13 cellular contexts compared by ENCODE assay signal in genomic region chr5:88736494-88736893, GRCh38.
A peak's percentile ranks its signal among the peaks of the same experiment; 100 is the strongest.
DNase-seq lines count a peak whose midpoint lies in the region; ATAC-seq and TF ChIP-seq lines count a peak whose summit lies in the region.
"Had no signal": no experiment of that assay in that cellular context is flagged by ENCODE, and none has a peak within 500 bp of the region (broad histone marks: within the 10 kb centered on the region; RNA-seq: fewer than 3 reads in every experiment).

No MANE protein-coding gene starts in this region.

- CTCF ChIA-PET in PC-3 (lab: Charles Lee), result no interaction called here

- no peaks in the 10 kb centered on the region for H3K9me2 ChIP-seq in PC-3 (replicated peaks; ENCODE audit: low read length)
- H3K9me2 ChIP-seq: SK-N-SH had no signal

- no peaks in the 10 kb centered on the region for H3F3A ChIP-seq in PC-3 (ENCODE audit: low read length, unreplicated experiment)

- H3K36me3 ChIP-seq in PC-3 (ENCODE audit: low read depth, low read length) (no peaks in the 10 kb centered on the region), right atrium auricular region (peaks cover 2% of the 10 kb centered on the region)

- H3K27me3 Mint-ChIP-seq in stimulated activated naive B cell treated with anti-CD40 and anti-IgM and Interleukin-4, amounts not matched to agents 10 μg/mL and 1 μg/mL and 100 μg/mL, for 72 hours, result no peaks in the 10 kb centered on the region

- BruUV-seq in PC-3 (replicated peaks; lab: Mats Ljungman, UMichigan), result no TSS peak

- peaks cover 58 to 62% of the 10 kb centered on the region in 2 donors for H3K36me3 Mint-ChIP-seq in stimulated activated naive B cell treated with anti-CD40 and anti-IgM and Interleukin-4, amounts not matched to agents 10 μg/mL and 1 μg/mL and 100 μg/mL, for 72 hours
- H3K36me3 Mint-ChIP-seq: activated naive CD8-positive, alpha-beta T cell treated with anti-CD3 and anti-CD28 coated beads for 36 hours had no signal

- H3K9me3 Mint-ChIP-seq in stimulated activated naive B cell treated with anti-CD40 and anti-IgM and Interleukin-4, amounts not matched to agents 10 μg/mL and 1 μg/mL and 100 μg/mL, for 72 hours, result no peaks in the 10 kb centered on the region
- H3K9me3 Mint-ChIP-seq: activated CD4-positive, alpha-beta T cell treated with anti-CD3 and anti-CD28 coated beads, Interleukin-2, amount 10 ng/mL, durations not matched to agents 24 days and 14 days; activated naive CD8-positive, alpha-beta T cell treated with anti-CD3 and anti-CD28 coated beads for 36 hours had no signal

- no peak overlapping the region for H3K9ac ChIP-seq in PC-3 (ENCODE audit: low read length)
- H3K9ac ChIP-seq: SK-N-SH had no signal

- intact Hi-C loops in PC-3 (cut with micrococcal nuclease), result loop anchor here (10.0 kb wide), 1 partner anchor 1448 kb away; no protein-coding TSS in a partner anchor

- H2AFZ ChIP-seq in PC-3 (ENCODE audit: low read length), result no peak overlapping the region

- ATAC-seq in GM19035 (IDR thresholded peaks at IDR 0.05; ENCODE audit: unreplicated experiment) (peak; percentile 26), HG02623 (IDR thresholded peaks at IDR 0.05; ENCODE audit: unreplicated experiment) (peak; percentile 37), HG03520 (IDR thresholded peaks at IDR 0.05; ENCODE audit: unreplicated experiment) (peak; percentile 36), PC-3 (no peak)
- ATAC-seq in stimulated activated naive B cell treated with anti-CD40 and anti-IgM and Interleukin-4, amounts not matched to agents 10 μg/mL and 1 μg/mL and 100 μg/mL, for 72 hours (replicated peaks), result peak; percentile 33 to 55

- TF ChIP-seq CTCF in PC-3 (conservative IDR thresholded peaks at IDR 0.05; ENCODE audit: low read depth, low read length) (no peak), right atrium auricular region (IDR thresholded peaks at IDR 0.05) (no peak)

- H4K20me1 ChIP-seq in PC-3 (ENCODE audit: low read length), result no peaks in the 10 kb centered on the region

- no peak overlapping the region for H3K4me2 ChIP-seq in PC-3 (ENCODE audit: low read length)
- H3K4me2 ChIP-seq: SK-N-SH had no signal

- H3K4me1 ChIP-seq in PC-3 (ENCODE audit: insufficient read depth, low read length), result peaks cover 20% of the 10 kb centered on the region
- H3K4me1 ChIP-seq in right atrium auricular region, result peaks cover 0 to 30% of the 10 kb centered on the region in 2 donors

- H3K4me3 Mint-ChIP-seq in stimulated activated naive B cell treated with anti-CD40 and anti-IgM and Interleukin-4, amounts not matched to agents 10 μg/mL and 1 μg/mL and 100 μg/mL, for 72 hours, result peak overlapping the region in 1 of 2 donors; percentile 33
- H3K4me3 Mint-ChIP-seq: activated CD4-positive, alpha-beta T cell treated with anti-CD3 and anti-CD28 coated beads, Interleukin-2, amount 10 ng/mL, durations not matched to agents 24 days and 14 days; activated naive CD8-positive, alpha-beta T cell treated with anti-CD3 and anti-CD28 coated beads for 36 hours had no signal

- H3K27ac ChIP-seq in PC-3 (ENCODE audit: low read length), result no peak overlapping the region
- H3K27ac ChIP-seq in right atrium auricular region, result no peak overlapping the region

- H3K27ac Mint-ChIP-seq in stimulated activated naive B cell treated with anti-CD40 and anti-IgM and Interleukin-4, amounts not matched to agents 10 μg/mL and 1 μg/mL and 100 μg/mL, for 72 hours, result peak overlapping the region; percentile 90
- H3K27ac Mint-ChIP-seq: activated CD4-positive, alpha-beta T cell treated with anti-CD3 and anti-CD28 coated beads, Interleukin-2, amount 10 ng/mL, durations not matched to agents 24 days and 14 days; activated naive CD8-positive, alpha-beta T cell treated with anti-CD3 and anti-CD28 coated beads for 36 hours had no signal

- H3K9me3 ChIP-seq in PC-3 (ENCODE audit: low read length) (no peaks in the 10 kb centered on the region), right atrium auricular region (no peaks in the 10 kb centered on the region)
- H3K9me3 ChIP-seq: SK-N-SH had no signal

- H3K27me3 ChIP-seq in PC-3 (ENCODE audit: low read length) (no peaks in the 10 kb centered on the region), right atrium auricular region (no peaks in the 10 kb centered on the region)

- H3K4me3 ChIP-seq in PC-3 (ENCODE audit: low read length), result no peak overlapping the region
- no peak overlapping the region for H3K4me3 ChIP-seq in right atrium auricular region
- H3K4me3 ChIP-seq: lung had no signal

- DNase-seq in stimulated activated naive B cell treated with anti-CD40 and anti-IgM and Interleukin-4, amounts not matched to agents 10 μg/mL and 1 μg/mL and 100 μg/mL, for 72 hours, result peak; percentile 33
- no peak for DNase-seq in PC-3
- DNase-seq in right atrium auricular region (ENCODE audit: low spot score), result no peak
- no peak for DNase-seq in NCI-H2029 treated with DMSO at 0.1 percent for 48 hours (lab: John Stamatoyannopoulos, UW)
- DNase-seq: activated CD4-positive, alpha-beta T cell treated with anti-CD3 and anti-CD28 coated beads, Interleukin-2, amount 10 ng/mL, durations not matched to agents 24 days and 14 days; activated naive CD8-positive, alpha-beta T cell treated with anti-CD3 and anti-CD28 coated beads for 36 hours; DMS79 treated with DMSO at 0.1 percent for 48 hours; NCI-H446 treated with DMSO at 0.1 percent for 48 hours; SK-N-SH had no signal

- POLR2A ChIA-PET in PC-3 (lab: Charles Lee; ENCODE audit: unreplicated experiment), result no interaction called here

- H3K79me2 ChIP-seq in PC-3 (ENCODE audit: low read length), result no peaks in the 10 kb centered on the region

- H3K4me1 Mint-ChIP-seq in stimulated activated naive B cell treated with anti-CD40 and anti-IgM and Interleukin-4, amounts not matched to agents 10 μg/mL and 1 μg/mL and 100 μg/mL, for 72 hours, result peaks cover 49 to 80% of the 10 kb centered on the region in 2 donors
